In the genomic region with DNA sequence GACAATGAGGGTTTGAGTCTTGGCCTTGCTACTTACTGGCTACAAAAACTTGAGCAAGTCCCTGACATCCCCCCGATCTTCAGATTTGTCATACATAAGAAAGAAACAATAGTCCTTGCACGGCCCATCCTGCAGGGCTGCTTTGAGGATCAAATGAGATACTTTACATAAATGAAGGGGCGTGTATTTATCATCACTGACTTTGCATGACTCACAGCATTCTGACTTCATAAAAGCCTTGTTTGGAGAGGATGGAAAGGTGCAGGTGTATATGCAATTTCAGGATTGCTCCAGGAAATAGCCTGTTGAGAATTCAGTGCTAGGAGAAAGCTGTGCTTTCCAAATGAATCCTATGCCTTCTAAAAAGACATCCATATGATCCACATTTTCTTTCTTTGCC, we compare ENCODE assay signal across 15 cellular contexts.
"Had no signal": no experiment of that assay in that cellular context is flagged by ENCODE, and none has a peak within 500 bp of the region (broad histone marks: within the 10 kb centered on the region; RNA-seq: fewer than 3 reads in every experiment).

No MANE protein-coding gene starts in this region.

- FAIRE-seq: small intestine had no signal

- DNase-seq: activated CD4-positive, alpha-beta T cell treated with anti-CD3 and anti-CD28 coated beads, Interleukin-2, amount 50 U/mL, for 1 hour; activated CD8-positive, alpha-beta memory T cell treated with anti-CD3 and anti-CD28 coated beads for 24 hours; activated naive CD8-positive, alpha-beta T cell treated with anti-CD3 and anti-CD28 coated beads for 36 hours; amygdala; body of pancreas; foreskin fibroblast; right cardiac atrium; small intestine; stimulated activated CD4-positive, alpha-beta T cell treated with anti-CD3 and anti-CD28 coated beads, Interleukin-4, amount 100 ng/mL, for 24 hours; stimulated activated naive CD4-positive, alpha-beta T cell treated with Interleukin-2 at 50 U/mL for 16 hours; substantia nigra had no signal

- H3K27ac ChIP-seq: body of pancreas, coronary artery, prostate gland, tibial nerve had no signal

- H3K27me3 ChIP-seq: body of pancreas, tibial nerve had no signal

- H3K36me3 ChIP-seq: prostate gland, tibial nerve had no signal

- H3K9me3 ChIP-seq: body of pancreas, prostate gland, tibial nerve had no signal

- ATAC-seq: activated CD4-positive, CD25-positive, alpha-beta regulatory T cell treated with anti-CD3 and anti-CD28 coated beads, Interleukin-2, amount 50 U/mL, for 24 hours; body of pancreas; right cardiac atrium had no signal

- H3K4me1 ChIP-seq: body of pancreas, prostate gland, tibial nerve had no signal

- H3K4me3 ChIP-seq: body of pancreas, coronary artery, prostate gland, tibial nerve had no signal
